In genomic region chr16:3013491-3013951, GRCh38 we compare ENCODE assay signal across 1 cellular context.
TF ChIP-seq lines count a peak whose summit lies in the region.

No MANE protein-coding gene starts in this region.

TF ChIP-seq in SK-N-SH, 30 proteins besides CTCF, POLR2A, EP300 and RAD21:
- TF ChIP-seq RCOR1 (IDR thresholded peaks at IDR 0.05; ENCODE audit: low read length): no peak
- no peak for TF ChIP-seq FOXJ3 (CRISPR knock-in tag; IDR thresholded peaks at IDR 0.05)
- no peak for TF ChIP-seq REST (IDR thresholded peaks at IDR 0.05; ENCODE audit: low read depth, low read length)
- TF ChIP-seq USF1 (IDR thresholded peaks at IDR 0.05; ENCODE audit: borderline replicate concordance, low read depth): no peak
- no peak for TF ChIP-seq YY1 (IDR thresholded peaks at IDR 0.05; ENCODE audit: low read depth)
TF ChIP-seq in SK-N-SH: peak in this region for 0.
